Comparison of ENCODE assay signal across 1 cellular context in the genomic region with DNA sequence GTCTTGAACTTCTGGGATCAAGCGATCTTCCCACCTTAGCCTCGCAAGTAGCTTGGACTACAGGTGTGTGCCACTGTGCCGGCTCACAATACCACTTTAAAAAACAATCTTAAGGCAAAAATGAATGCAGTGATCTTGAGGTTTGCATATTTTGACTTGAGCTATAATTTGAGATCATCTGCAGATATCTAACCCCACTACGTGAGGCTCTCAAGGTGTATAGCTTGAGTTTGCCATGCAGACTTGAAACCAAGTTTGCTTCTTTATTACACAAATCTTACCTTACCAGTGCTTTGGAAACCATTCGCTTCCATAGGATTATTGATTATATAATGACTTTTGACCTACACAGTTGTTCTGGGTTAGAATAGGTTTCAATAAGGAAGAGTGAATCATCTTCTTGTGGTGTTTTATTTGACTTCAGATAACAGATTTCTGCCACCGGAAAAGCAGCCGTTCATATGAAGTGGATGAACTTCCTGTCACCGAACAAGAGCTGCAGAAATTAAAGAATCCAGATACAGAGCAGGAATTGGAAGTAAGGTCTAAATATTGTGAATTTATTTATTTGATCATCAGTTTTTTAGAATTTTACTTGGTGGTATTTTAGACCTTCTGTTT.
TF ChIP-seq lines count a peak whose summit lies in the region.

No MANE protein-coding gene starts in this region.

TF ChIP-seq in endothelial cell of umbilical vein, 7 proteins besides CTCF, POLR2A, EP300 and RAD21:
- peak; percentile 65 for TF ChIP-seq FOS (IDR thresholded peaks at IDR 0.05; ENCODE audit: borderline replicate concordance, insufficient read depth, low read length)
- no peak for TF ChIP-seq EZH2 (IDR thresholded peaks at IDR 0.05; ENCODE audit: borderline replicate concordance, low read depth, low read length, severe bottlenecking)
- TF ChIP-seq JUN (IDR thresholded peaks at IDR 0.05; ENCODE audit: borderline replicate concordance, insufficient read depth, insufficient read length, low read depth), result no peak
- TF ChIP-seq GATA2 (IDR thresholded peaks at IDR 0.05; ENCODE audit: insufficient read depth, insufficient read length, low read depth, low read length), result peak; percentile 82
- no peak for TF ChIP-seq MYC (IDR thresholded peaks at IDR 0.05; ENCODE audit: low read depth, low read length)
- peak; percentile 69 for TF ChIP-seq POLR2AphosphoS5 (IDR thresholded peaks at IDR 0.05; ENCODE audit: insufficient read depth, low read depth, low read length)
- TF ChIP-seq, protein P1, sequence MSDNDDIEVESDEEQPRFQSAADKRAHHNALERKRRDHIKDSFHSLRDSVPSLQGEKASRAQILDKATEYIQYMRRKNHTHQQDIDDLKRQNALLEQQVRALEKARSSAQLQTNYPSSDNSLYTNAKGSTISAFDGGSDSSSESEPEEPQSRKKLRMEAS (IDR thresholded peaks at IDR 0.05; ENCODE audit: insufficient read depth, insufficient read length), result no peak
TF ChIP-seq in endothelial cell of umbilical vein: peak in this region for 3.
